ENCODE assay signal across 8 cellular contexts in genomic region chr20:44215125-44215524, GRCh38. TPM values are rescaled to one million over a fixed set of nuclear protein-coding genes. Genes with fewer than 3 reads are reported as not detected.
DNase-seq lines count a peak whose midpoint lies in the region; ATAC-seq and TF ChIP-seq lines count a peak whose summit lies in the region.

No MANE protein-coding gene starts in this region.

- ATAC-seq in WTC11 = peak; percentile 25; the same call in 1 of the 2 replicates
- ATAC-seq in left colon = peak; percentile 14
- ATAC-seq in HG03139 (IDR thresholded peaks at IDR 0.05; ENCODE audit: unreplicated experiment) = no peak

- H4K20me1 ChIP-seq in mammary epithelial cell (ENCODE audit: insufficient read depth, low read length) = no peaks in the 10 kb centered on the region

- in situ Hi-C loops in mammary epithelial cell (cut with MboI; ENCODE audit: low sequenced_read_pairs in 2 of 2) = loop anchor here (5.0 to 25.0 kb wide), 5 partner anchors 97 to 397 kb away; partner anchors contain the start of gene FITM2 (in 1 of the 2)

- no peak overlapping the region for H3K9ac ChIP-seq in mammary epithelial cell (ENCODE audit: insufficient read depth, low read length)

- H3K36me3 ChIP-seq in mammary epithelial cell (ENCODE audit: insufficient read depth, low read length) = no peaks in the 10 kb centered on the region

- intact Hi-C loops in mammary epithelial cell (cut with micrococcal nuclease) = loop anchor here (10.0 kb wide), 2 partner anchors 470 to 520 kb away; no protein-coding TSS in a partner anchor
- intact Hi-C loops in left colon (cut with DNase I, micrococcal nuclease) = loop anchor here in 1 of 2 donors (5.0 to 10.0 kb wide), 4 partner anchors 92 to 390 kb away; no protein-coding TSS in a partner anchor

- H3K4me3 ChIP-seq in mammary epithelial cell (replicated peaks in 1 of 3; ENCODE audit: insufficient read depth in 1 of 3, low read depth in 2 of 3, low read length in 3 of 3) = no peak overlapping the region

- H2AFZ ChIP-seq in mammary epithelial cell (ENCODE audit: low read depth, low read length) = no peak overlapping the region

- no peak overlapping the region for H3K27ac ChIP-seq in mammary epithelial cell (ENCODE audit: insufficient read depth, low read depth, low read length)

- no peaks in the 10 kb centered on the region for H3K9me3 ChIP-seq in mammary epithelial cell (replicated peaks; ENCODE audit: insufficient read depth, low read length)

- H3K36me3 Mint-ChIP-seq in WTC11 = 0 out of 2 replicates have a peak, but pooled peaks cover under 1% of the 10 kb centered on the region

- peaks cover 33% of the 10 kb centered on the region for H3K4me1 Mint-ChIP-seq in WTC11

- H3K27me3 Mint-ChIP-seq in WTC11 (ENCODE audit: low read depth) = no peaks in the 10 kb centered on the region

- H3K27ac Mint-ChIP-seq in WTC11 = peak overlapping the region; percentile 31

- POLR2A ChIA-PET in WTC11 (lab: Charles Lee) = no interaction called here

- no peak for TF ChIP-seq CTCF in WTC11 (IDR thresholded peaks at IDR 0.05)
- TF ChIP-seq CTCF in mammary epithelial cell (conservative IDR thresholded peaks at IDR 0.05 in 1 of 2, IDR thresholded peaks at IDR 0.05 in 1 of 2; ENCODE audit: extremely low read depth in 1 of 2, insufficient read depth in 1 of 2, low read depth in 1 of 2, low read length in 2 of 2) = peak; percentile 81 to 93

- no peak overlapping the region for H3K4me3 Mint-ChIP-seq in WTC11

- CTCF ChIA-PET in WTC11 (lab: Charles Lee) = interaction anchor here (2.6 to 5.2 kb wide), 3 partner anchors 95 to 174 kb away, joined by 8 to 85 read pairs (median 77); partner anchors contain the start of gene FITM2
- CTCF ChIA-PET in mammary epithelial cell (lab: Charles Lee; ENCODE audit: low non-redundant PET) = interaction anchor here (0.5 kb wide), 1 partner anchor 171 kb away, joined by 3 read pairs; no protein-coding TSS in a partner anchor

- dilution Hi-C loops in mammary epithelial cell (cut with HindIII; ENCODE audit: low sequenced_read_pairs) = no loop called here

- WGBS in mammary epithelial cell (ENCODE audit: low coverage, missing lambda C conversion rate) = 46% methylated on average over 7 of the region's 7 CpGs

- H3K9me3 Mint-ChIP-seq in WTC11 = no peaks in the 10 kb centered on the region

- DNase-seq in NCI-H2081 (lab: John Stamatoyannopoulos, UW) (peak; percentile 6 to 42), NCI-H2081 treated with DMSO at 0.1 percent for 48 hours (lab: John Stamatoyannopoulos, UW) (no peak), NCI-H2171 (lab: John Stamatoyannopoulos, UW) (peak; percentile 66), WTC11 (ENCODE audit: low spot score) (peak; percentile 76), mammary epithelial cell (peak; percentile 46), left colon (peak; percentile 67 to 84)
- peak; percentile 74 for DNase-seq in stimulated activated CD4-positive, alpha-beta T cell treated with anti-CD3 and anti-CD28 coated beads, Interleukin-4, amount 100 ng/mL, for 1 hour

- no peak overlapping the region for H3K4me2 ChIP-seq in mammary epithelial cell (ENCODE audit: insufficient read depth, low read depth, low read length)

- BruUV-seq in mammary epithelial cell (replicated peaks; lab: Mats Ljungman, UMichigan) = no TSS peak

- H3K79me2 ChIP-seq in mammary epithelial cell (ENCODE audit: insufficient read depth, low read length) = peaks cover 10% of the 10 kb centered on the region

- H3K4me1 ChIP-seq in mammary epithelial cell (ENCODE audit: insufficient read depth, low read length) = peaks cover 18% of the 10 kb centered on the region

- no peaks in the 10 kb centered on the region for H3K27me3 ChIP-seq in mammary epithelial cell (ENCODE audit: insufficient read depth, low read length)

TF ChIP-seq in WTC11, 78 proteins besides CTCF, POLR2A, EP300 and RAD21 (continues in another document):
- TF ChIP-seq TEAD1 (CRISPR knock-in tag; IDR thresholded peaks at IDR 0.05) = no peak
- TF ChIP-seq FOXP1 (CRISPR knock-in tag; IDR thresholded peaks at IDR 0.05; ENCODE audit: borderline replicate concordance) = no peak
- TF ChIP-seq GTF2I (CRISPR knock-in tag; conservative IDR thresholded peaks at IDR 0.05) = no peak
- TF ChIP-seq CDX4 (CRISPR knock-in tag; IDR thresholded peaks at IDR 0.05; ENCODE audit: borderline replicate concordance) = no peak
- no peak for TF ChIP-seq PRRX2 (CRISPR knock-in tag; IDR thresholded peaks at IDR 0.05)
- no peak for TF ChIP-seq FOXP4 (CRISPR knock-in tag; IDR thresholded peaks at IDR 0.05)
- no peak for TF ChIP-seq USF1 (CRISPR knock-in tag; IDR thresholded peaks at IDR 0.05)
- TF ChIP-seq CBFB (CRISPR knock-in tag; IDR thresholded peaks at IDR 0.05; ENCODE audit: low read depth) = no peak
- no peak for TF ChIP-seq ZNF232 (CRISPR knock-in tag; IDR thresholded peaks at IDR 0.05)
- TF ChIP-seq ZNF396 (CRISPR knock-in tag; IDR thresholded peaks at IDR 0.05; ENCODE audit: borderline replicate concordance) = no peak
- no peak for TF ChIP-seq ZNF532 (CRISPR knock-in tag; IDR thresholded peaks at IDR 0.05; ENCODE audit: borderline replicate concordance)

RNA-seq across cellular contexts. Expression of gene OSER1, which starts 4.6 kb away (rescaled TPM):
- total RNA-seq in WTC11 (2021) = 21.4 to 24.3 TPM (median 21.8 TPM) in 3 replicates
- 10 to 100 TPM; 18.5 to 29.5 TPM for total RNA-seq in mammary epithelial cell
- 32.4 TPM for polyA plus RNA-seq in mammary epithelial cell
- 40.5 TPM for polyA minus RNA-seq in mammary epithelial cell
- 10 to 100 TPM; 21.9 to 35.2 TPM for total RNA-seq in left colon

RNA-seq across cellular contexts. Expression of gene JPH2, which starts 28.1 kb away (rescaled TPM):
- total RNA-seq in WTC11 (2021) (0.81 to 1.1 TPM (median 0.94 TPM) in 3 replicates), mammary epithelial cell (10 to 100 TPM in 1 of 2 donors, 1 to 10 TPM in 1; 5.5 to 14.2 TPM), left colon (10 to 100 TPM in 1 of 2 donors, under 1 TPM in 1; 0.92 to 12.9 TPM)
- polyA plus RNA-seq in mammary epithelial cell = 6.8 TPM
- 19.3 TPM for polyA minus RNA-seq in mammary epithelial cell

RNA-seq across cellular contexts. Expression of gene GDAP1L1, which starts 32.0 kb away (rescaled TPM):
- total RNA-seq in WTC11 (2021) = 7.5 to 10.3 TPM (median 8.8 TPM) in 3 replicates
- not detected for total RNA-seq in mammary epithelial cell
- not detected for polyA plus RNA-seq in mammary epithelial cell
- not detected for polyA minus RNA-seq in mammary epithelial cell
- not detected for total RNA-seq in left colon
